21 cellular contexts compared by ENCODE assay signal in the genomic region with DNA sequence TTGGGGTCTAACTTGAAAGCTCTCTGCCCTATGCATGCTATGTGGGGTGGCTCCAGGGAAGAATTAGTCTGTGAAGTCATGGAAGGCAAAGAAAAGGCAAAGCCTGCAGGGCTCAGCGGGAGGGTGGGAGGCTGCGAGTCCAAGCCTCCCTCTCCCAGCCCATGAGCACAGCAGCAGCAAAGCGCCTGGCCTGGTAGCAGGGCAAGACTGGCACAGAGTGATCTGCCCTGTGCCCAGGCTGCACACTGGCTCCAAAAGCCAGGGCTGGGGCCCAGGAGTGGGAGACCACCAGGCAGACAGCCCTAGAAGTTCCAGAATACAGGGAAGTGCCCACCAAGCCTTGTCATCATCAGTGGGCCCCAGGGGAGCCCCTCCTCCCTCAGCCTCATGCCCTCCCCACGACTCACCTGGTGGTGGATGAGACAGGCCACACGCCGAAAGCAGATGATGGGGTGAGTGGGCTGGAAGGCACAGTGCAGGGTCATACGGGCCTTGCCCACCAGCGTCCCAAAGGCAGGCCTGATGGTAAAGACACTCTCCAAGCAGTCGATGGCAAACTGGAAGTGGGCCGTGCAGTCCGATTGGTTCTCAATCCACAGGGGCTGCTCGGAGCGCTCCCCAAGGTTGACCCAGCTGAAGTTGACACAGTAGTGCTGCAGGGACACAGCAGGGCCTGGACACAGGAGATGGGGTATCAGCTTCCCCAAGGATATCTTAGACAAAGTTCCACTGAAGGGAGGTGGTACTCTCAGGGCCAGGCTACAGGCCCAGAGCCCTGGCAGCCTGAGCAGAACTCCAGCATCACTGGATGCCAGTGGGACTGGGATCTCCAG. TPM values are rescaled to one million over a fixed set of nuclear protein-coding genes. Genes with fewer than 3 reads are reported as not detected.
A peak's percentile ranks its signal among the peaks of the same experiment; 100 is the strongest.
DNase-seq lines count a peak whose midpoint lies in the region; ATAC-seq, FAIRE-seq and TF ChIP-seq lines count a peak whose summit lies in the region.
"Had no signal": no experiment of that assay in that cellular context is flagged by ENCODE, and none has a peak within 500 bp of the region (broad histone marks: within the 10 kb centered on the region; RNA-seq: fewer than 3 reads in every experiment).

No MANE protein-coding gene starts in this region.

- no peak overlapping the region for H3K4me3 Mint-ChIP-seq in natural killer cell treated with Interleukin-12 subunit alpha and Interleukin-12 subunit beta and Interleukin-15 and Interleukin-18, amount 100 ng/mL, for 72 hours
- H3K4me3 Mint-ChIP-seq: activated CD4-positive, alpha-beta T cell treated with anti-CD3 and anti-CD28 coated beads, Interleukin-2, amount 10 ng/mL, durations not matched to agents 7 days and 5 days; activated naive CD4-positive, alpha-beta T cell treated with anti-CD3 and anti-CD28 coated beads, Interleukin-2, amount 50 U/mL, for 24 hours; activated T-cell treated with anti-CD3 and anti-CD28 coated beads, Interleukin-2, amount 50 U/mL, for 24 hours; CD4-positive, CD25-positive, alpha-beta regulatory T cell; endodermal cell had no signal

- DNase-seq in HepG2 (ENCODE audit: low spot score) (no peak), right lobe of liver (no peak), islet precursor cell (no peak), vagina (ENCODE audit: extremely low spot score in 2 of 2) (no peak), NCI-H526 (lab: John Stamatoyannopoulos, UW) (no peak)
- DNase-seq in natural killer cell treated with Interleukin-12 subunit alpha and Interleukin-12 subunit beta and Interleukin-15 and Interleukin-18, amount 100 ng/mL, for 72 hours (ENCODE audit: low spot score): no peak

- peaks cover 14% of the 10 kb centered on the region; the same call in 1 of the 2 replicates for H4K20me1 ChIP-seq in HepG2 (ENCODE audit: insufficient read depth, low read length)

- no peaks in the 10 kb centered on the region for H3K9me3 Mint-ChIP-seq in natural killer cell treated with Interleukin-12 subunit alpha and Interleukin-12 subunit beta and Interleukin-15 and Interleukin-18, amount 100 ng/mL, for 72 hours
- H3K9me3 Mint-ChIP-seq: activated CD4-positive, alpha-beta T cell treated with anti-CD3 and anti-CD28 coated beads, Interleukin-2, amount 10 ng/mL, durations not matched to agents 7 days and 5 days; activated naive CD4-positive, alpha-beta T cell treated with anti-CD3 and anti-CD28 coated beads, Interleukin-2, amount 50 U/mL, for 24 hours; activated T-cell treated with anti-CD3 and anti-CD28 coated beads, Interleukin-2, amount 50 U/mL, for 24 hours; CD4-positive, CD25-positive, alpha-beta regulatory T cell; endodermal cell; naive thymus-derived CD8-positive, alpha-beta T cell had no signal

- no peak overlapping the region for H3K9ac ChIP-seq in HepG2 (ENCODE audit: insufficient read depth, low read depth, low read length)

- TF ChIP-seq CTCF in HepG2 (CRISPR knock-in tag; IDR thresholded peaks at IDR 0.05): no peak
- no peak for TF ChIP-seq CTCF in right lobe of liver (IDR thresholded peaks at IDR 0.05)
- TF ChIP-seq CTCF in vagina (IDR thresholded peaks at IDR 0.05): no peak

- H3K4me1 Mint-ChIP-seq in natural killer cell treated with Interleukin-12 subunit alpha and Interleukin-12 subunit beta and Interleukin-15 and Interleukin-18, amount 100 ng/mL, for 72 hours (ENCODE audit: low read depth in 2 of 2): no peaks in the 10 kb centered on the region
- H3K4me1 Mint-ChIP-seq: activated CD4-positive, alpha-beta T cell treated with anti-CD3 and anti-CD28 coated beads, Interleukin-2, amount 10 ng/mL, durations not matched to agents 7 days and 5 days; activated naive CD4-positive, alpha-beta T cell treated with anti-CD3 and anti-CD28 coated beads, Interleukin-2, amount 50 U/mL, for 24 hours had no signal

- FAIRE-seq in HepG2 (lab: Jason Lieb, UNC): no peak

- TF ChIP-seq EP300 in HepG2 (IDR thresholded peaks at IDR 0.05; ENCODE audit: low read depth in 2 of 2, low read length in 2 of 2) (no peak), HepG2 (CRISPR knock-in tag; IDR thresholded peaks at IDR 0.05; ENCODE audit: borderline replicate concordance) (no peak)

- H3K9me3 ChIP-seq in HepG2 (ENCODE audit: low read length): no peaks in the 10 kb centered on the region
- H3K9me3 ChIP-seq in right lobe of liver: no peaks in the 10 kb centered on the region
- H3K9me3 ChIP-seq in vagina: no peaks in the 10 kb centered on the region
- H3K9me3 ChIP-seq: heart right ventricle, prostate gland, tibial nerve had no signal

- no peak overlapping the region for H3K27ac ChIP-seq in HepG2 (ENCODE audit: extremely low read length, insufficient read depth, low read length)
- H3K27ac ChIP-seq in right lobe of liver: no peak overlapping the region
- H3K27ac ChIP-seq in vagina: no peak overlapping the region
- H3K27ac ChIP-seq: heart right ventricle, prostate gland, tibial nerve had no signal

- no peak overlapping the region for H3K27ac Mint-ChIP-seq in natural killer cell treated with Interleukin-12 subunit alpha and Interleukin-12 subunit beta and Interleukin-15 and Interleukin-18, amount 100 ng/mL, for 72 hours
- H3K27ac Mint-ChIP-seq: activated CD4-positive, alpha-beta T cell treated with anti-CD3 and anti-CD28 coated beads, Interleukin-2, amount 10 ng/mL, durations not matched to agents 7 days and 5 days; activated naive CD4-positive, alpha-beta T cell treated with anti-CD3 and anti-CD28 coated beads, Interleukin-2, amount 50 U/mL, for 24 hours; activated T-cell treated with anti-CD3 and anti-CD28 coated beads, Interleukin-2, amount 50 U/mL, for 24 hours; CD4-positive, CD25-positive, alpha-beta regulatory T cell; endodermal cell; naive thymus-derived CD8-positive, alpha-beta T cell had no signal

- BruUV-seq in HepG2 (replicated peaks; lab: Mats Ljungman, UMichigan): no TSS peak

- POLR2A ChIA-PET in HepG2 (lab: Yijun Ruan, JAX): interaction anchor here (0.9 to 1.3 kb wide), 3 partner anchors 27 to 126 kb away, joined by 3 to 5 read pairs (median 3); no protein-coding TSS in a partner anchor

- CTCF ChIA-PET in HepG2 (lab: Yijun Ruan, JAX; ENCODE audit: low intra/inter-chr PET ratio, low total read pairs): interaction anchor here (0.7 to 3.2 kb wide), 7 partner anchors 27 to 126 kb away, joined by 3 to 48 read pairs (median 4); no protein-coding TSS in a partner anchor

- intact Hi-C loops in HepG2 (cut with micrococcal nuclease; ENCODE audit: unreplicated experiment): loop anchor here (1.0 to 2.0 kb wide), 3 partner anchors 26 to 126 kb away; no protein-coding TSS in a partner anchor
- intact Hi-C loops in right lobe of liver (cut with DNase I): loop anchor here in 1 of 2 donors (10.0 kb wide), 1 partner anchor 266 kb away; no protein-coding TSS in a partner anchor
- intact Hi-C loops in vagina (cut with DNase I): loop anchor here (10.0 kb wide), 1 partner anchor 126 kb away; no protein-coding TSS in a partner anchor

- no peak overlapping the region for H3K4me2 ChIP-seq in HepG2 (ENCODE audit: low read depth, low read length)

- no peaks in the 10 kb centered on the region for H3K36me3 Mint-ChIP-seq in natural killer cell treated with Interleukin-12 subunit alpha and Interleukin-12 subunit beta and Interleukin-15 and Interleukin-18, amount 100 ng/mL, for 72 hours
- H3K36me3 Mint-ChIP-seq: activated naive CD4-positive, alpha-beta T cell treated with anti-CD3 and anti-CD28 coated beads, Interleukin-2, amount 50 U/mL, for 24 hours; CD4-positive, CD25-positive, alpha-beta regulatory T cell; naive thymus-derived CD8-positive, alpha-beta T cell had no signal

- in situ Hi-C loops in HepG2 (cut with HindIII; ENCODE audit: extremely low pct_ligation_motif_present, low pct_unique_long_range_greater_than_20kb): no loop called here

- ATAC-seq in HepG2: peak; percentile 7; the same call in 2 of the 3 replicates
- no peak for ATAC-seq in right lobe of liver
- peak; percentile 22 for ATAC-seq in HG03354 (IDR thresholded peaks at IDR 0.05; ENCODE audit: poor library complexity, severe bottlenecking, unreplicated experiment)
- peak; percentile 8 to 15 for ATAC-seq in natural killer cell treated with Interleukin-12 subunit alpha and Interleukin-12 subunit beta and Interleukin-15 and Interleukin-18, amount 100 ng/mL, for 72 hours
- ATAC-seq in HG03439 (IDR thresholded peaks at IDR 0.05; ENCODE audit: unreplicated experiment): no peak

- H3K27me3 ChIP-seq in HepG2 (ENCODE audit: control insufficient read depth in 1 of 2, insufficient read depth in 2 of 2, low read length in 2 of 2) (peaks cover 18 to 88% of the 10 kb centered on the region in 2 experiments), right lobe of liver (no peaks in the 10 kb centered on the region), vagina (peaks cover 8% of the 10 kb centered on the region)

- TF ChIP-seq RAD21 in HepG2 (CRISPR knock-in tag; IDR thresholded peaks at IDR 0.05): no peak

- H3K36me3 ChIP-seq in HepG2 (replicated peaks in 1 of 2; ENCODE audit: control insufficient read depth in 1 of 2, insufficient read depth in 2 of 2, low read length in 2 of 2) (no peaks in the 10 kb centered on the region), right lobe of liver (no peaks in the 10 kb centered on the region), vagina (no peaks in the 10 kb centered on the region)
- H3K36me3 ChIP-seq: heart right ventricle, prostate gland, tibial nerve had no signal

- no peaks in the 10 kb centered on the region for H3K4me1 ChIP-seq in HepG2 (ENCODE audit: insufficient read depth, low read length)
- H3K4me1 ChIP-seq in right lobe of liver: no peaks in the 10 kb centered on the region
- no peaks in the 10 kb centered on the region for H3K4me1 ChIP-seq in vagina
- H3K4me1 ChIP-seq: heart right ventricle, prostate gland had no signal

- H2AFZ ChIP-seq in HepG2 (ENCODE audit: low read length): no peak overlapping the region

- H3K4me3 ChIP-seq in HepG2 (replicated peaks in 1 of 3; ENCODE audit: insufficient read depth in 1 of 3, low read depth in 2 of 3, low read length in 3 of 3) (no peak overlapping the region), right lobe of liver (no peak overlapping the region), vagina (no peak overlapping the region)
- H3K4me3 ChIP-seq: heart right ventricle, prostate gland, tibial nerve had no signal

- no peaks in the 10 kb centered on the region for H3K79me2 ChIP-seq in HepG2 (ENCODE audit: insufficient read depth, low read length)

- WGBS in HepG2 (ENCODE audit: low lambda C conversion rate): 31% methylated on average over 13 of the region's 13 CpGs
- 54% methylated on average over 7 of the region's 13 CpGs for WGBS in right lobe of liver (ENCODE audit: insufficient coverage, low coverage, low lambda C conversion rate, missing lambda C conversion rate)

- peaks cover 17 to 25% of the 10 kb centered on the region in 2 donors for H3K27me3 Mint-ChIP-seq in natural killer cell treated with Interleukin-12 subunit alpha and Interleukin-12 subunit beta and Interleukin-15 and Interleukin-18, amount 100 ng/mL, for 72 hours

- TF ChIP-seq POLR2A in HepG2 (IDR thresholded peaks at IDR 0.05; ENCODE audit: insufficient read depth in 1 of 2, low read depth in 2 of 2, low read length in 2 of 2) (no peak), right lobe of liver (IDR thresholded peaks at IDR 0.05) (no peak), vagina (IDR thresholded peaks at IDR 0.05) (no peak)

RNA-seq across cellular contexts. Expression of a gene that starts 12.1 kb away (rescaled TPM):
- total RNA-seq in HepG2 (2016; rRNA removed; fragmentation: Illumina TruSeq; extraction: Trizol) (not detected in 2 replicates), right lobe of liver (not detected), vagina (not detected)
- total RNA-seq in HepG2 (2016; cell fraction: cytosol; rRNA removed; fragmentation: Illumina TruSeq; extraction: Trizol; ENCODE audit: low read depth): not detected in 2 replicates
- not detected in 2 replicates for total RNA-seq in HepG2 (2016; cell fraction: insoluble cytoplasmic fraction; rRNA removed; fragmentation: Illumina TruSeq; extraction: Trizol)
- not detected in 2 replicates for total RNA-seq in HepG2 (2016; cell fraction: membrane; rRNA removed; fragmentation: Illumina TruSeq; extraction: Trizol)
- total RNA-seq in HepG2 (2016; cell fraction: nucleus; rRNA removed; fragmentation: Illumina TruSeq; extraction: Trizol): not detected in 2 replicates
- 0.03 and 0.05 TPM in 2 replicates for polyA plus RNA-seq in HepG2 (2011; rRNA removed)
- polyA plus RNA-seq in HepG2 (2011; cell fraction: cytosol; rRNA removed): 0.03 TPM in 2 replicates
- polyA plus RNA-seq in HepG2 (2011; cell fraction: nucleus; rRNA removed): 0.17 and 0.18 TPM in 2 replicates
- 0.09 TPM in 1 of 2 replicates, not detected in the other for polyA plus RNA-seq in HepG2 (2012)
- polyA plus RNA-seq in HepG2 (2016; cell fraction: cytosol; fragmentation: Illumina TruSeq; extraction: Trizol; ENCODE audit: low read depth): not detected in 2 replicates
- polyA plus RNA-seq in HepG2 (2016; cell fraction: insoluble cytoplasmic fraction; fragmentation: Illumina TruSeq; extraction: Trizol; ENCODE audit: low read depth): not detected in 2 replicates
- not detected in 2 replicates for polyA plus RNA-seq in HepG2 (2016; cell fraction: membrane; fragmentation: Illumina TruSeq; extraction: Trizol; ENCODE audit: low read depth)
- not detected in 2 replicates for polyA plus RNA-seq in HepG2 (2016; cell fraction: nucleus; fragmentation: Illumina TruSeq; extraction: Trizol; ENCODE audit: insufficient read depth, low read depth)
- polyA minus RNA-seq in HepG2 (2011; rRNA and poly(A)+ RNA removed; ENCODE audit: low replicate concordance): not detected in 2 replicates
- not detected in 2 replicates for polyA minus RNA-seq in HepG2 (2011; cell fraction: cytosol; rRNA and poly(A)+ RNA removed)
- not detected in 2 replicates for polyA minus RNA-seq in HepG2 (2011; cell fraction: nucleus; rRNA and poly(A)+ RNA removed)
- total RNA-seq in natural killer cell treated with Interleukin-12 subunit alpha and Interleukin-12 subunit beta and Interleukin-15 and Interleukin-18, amount 100 ng/mL, for 72 hours: not detected
- total RNA-seq: activated CD4-positive, alpha-beta T cell treated with anti-CD3 and anti-CD28 coated beads, Interleukin-2, amount 10 ng/mL, durations not matched to agents 7 days and 5 days; CD4-positive, CD25-positive, alpha-beta regulatory T cell; heart right ventricle; lung microvascular endothelial cell; M059J; naive thymus-derived CD8-positive, alpha-beta T cell; tibial nerve had no signal
- polyA plus RNA-seq: AG04450; CD4-positive, CD25-positive, alpha-beta regulatory T cell; heart right ventricle had no signal

RNA-seq across cellular contexts. Expression of a gene that starts 31.5 kb away (rescaled TPM):
- total RNA-seq in HepG2 (2016; rRNA removed; fragmentation: Illumina TruSeq; extraction: Trizol): 0.15 and 0.42 TPM in 2 replicates
- 0.20 TPM in 1 of 2 replicates, not detected in the other for total RNA-seq in HepG2 (2016; cell fraction: cytosol; rRNA removed; fragmentation: Illumina TruSeq; extraction: Trizol; ENCODE audit: low read depth)
- 0.31 and 0.39 TPM in 2 replicates for total RNA-seq in HepG2 (2016; cell fraction: insoluble cytoplasmic fraction; rRNA removed; fragmentation: Illumina TruSeq; extraction: Trizol)
- total RNA-seq in HepG2 (2016; cell fraction: membrane; rRNA removed; fragmentation: Illumina TruSeq; extraction: Trizol): 0.28 and 0.31 TPM in 2 replicates
- total RNA-seq in HepG2 (2016; cell fraction: nucleus; rRNA removed; fragmentation: Illumina TruSeq; extraction: Trizol): 0.63 and 0.90 TPM in 2 replicates
- polyA plus RNA-seq in HepG2 (2011; rRNA removed): 0.10 TPM in 1 of 2 replicates, not detected in the other
- polyA plus RNA-seq in HepG2 (2011; cell fraction: cytosol; rRNA removed): 0.09 TPM in 2 replicates
- 0.16 and 0.37 TPM in 2 replicates for polyA plus RNA-seq in HepG2 (2011; cell fraction: nucleus; rRNA removed)
- polyA plus RNA-seq in HepG2 (2012): 0.08 and 0.12 TPM in 2 replicates
- polyA plus RNA-seq in HepG2 (2016; cell fraction: cytosol; fragmentation: Illumina TruSeq; extraction: Trizol; ENCODE audit: low read depth): 0.11 and 0.16 TPM in 2 replicates
- polyA plus RNA-seq in HepG2 (2016; cell fraction: insoluble cytoplasmic fraction; fragmentation: Illumina TruSeq; extraction: Trizol; ENCODE audit: low read depth): 0.30 and 0.58 TPM in 2 replicates
- 0.41 and 0.43 TPM in 2 replicates for polyA plus RNA-seq in HepG2 (2016; cell fraction: membrane; fragmentation: Illumina TruSeq; extraction: Trizol; ENCODE audit: low read depth)
- polyA plus RNA-seq in HepG2 (2016; cell fraction: nucleus; fragmentation: Illumina TruSeq; extraction: Trizol; ENCODE audit: insufficient read depth, low read depth): 0.81 and 1.1 TPM in 2 replicates
- polyA minus RNA-seq in HepG2 (2011; rRNA and poly(A)+ RNA removed; ENCODE audit: low replicate concordance): 0.26 TPM in 1 of 2 replicates, not detected in the other
- not detected in 2 replicates for polyA minus RNA-seq in HepG2 (2011; cell fraction: cytosol; rRNA and poly(A)+ RNA removed)
- polyA minus RNA-seq in HepG2 (2011; cell fraction: nucleus; rRNA and poly(A)+ RNA removed): 0.26 and 0.50 TPM in 2 replicates
- total RNA-seq in right lobe of liver: 1 to 10 TPM in 3 of 6 experiments, under 1 TPM in 3; 0.42 to 3.9 (median 1.1) TPM
- under 1 TPM in 1 of 2 donors, not detected in 1; 0.28 TPM for total RNA-seq in natural killer cell treated with Interleukin-12 subunit alpha and Interleukin-12 subunit beta and Interleukin-15 and Interleukin-18, amount 100 ng/mL, for 72 hours
- not detected for total RNA-seq in vagina
- total RNA-seq: activated CD4-positive, alpha-beta T cell treated with anti-CD3 and anti-CD28 coated beads, Interleukin-2, amount 10 ng/mL, durations not matched to agents 7 days and 5 days; CD4-positive, CD25-positive, alpha-beta regulatory T cell; lung microvascular endothelial cell; M059J; naive thymus-derived CD8-positive, alpha-beta T cell; RPMI7951 had no signal
- polyA plus RNA-seq: AG04450; CD4-positive, CD25-positive, alpha-beta regulatory T cell; naive thymus-derived CD8-positive, alpha-beta T cell had no signal

RNA-seq across cellular contexts. Expression of a gene that starts 36.0 kb away (rescaled TPM):
- total RNA-seq in HepG2 (2016; rRNA removed; fragmentation: Illumina TruSeq; extraction: Trizol) (not detected in 2 replicates), right lobe of liver (not detected), vagina (not detected)
- not detected in 2 replicates for total RNA-seq in HepG2 (2016; cell fraction: cytosol; rRNA removed; fragmentation: Illumina TruSeq; extraction: Trizol; ENCODE audit: low read depth)
- not detected in 2 replicates for total RNA-seq in HepG2 (2016; cell fraction: insoluble cytoplasmic fraction; rRNA removed; fragmentation: Illumina TruSeq; extraction: Trizol)
- total RNA-seq in HepG2 (2016; cell fraction: membrane; rRNA removed; fragmentation: Illumina TruSeq; extraction: Trizol): not detected in 2 replicates
- total RNA-seq in HepG2 (2016; cell fraction: nucleus; rRNA removed; fragmentation: Illumina TruSeq; extraction: Trizol): not detected in 2 replicates
- polyA plus RNA-seq in HepG2 (2011; rRNA removed): not detected in 2 replicates
- polyA plus RNA-seq in HepG2 (2011; cell fraction: cytosol; rRNA removed): not detected in 2 replicates
- not detected in 2 replicates for polyA plus RNA-seq in HepG2 (2011; cell fraction: nucleus; rRNA removed)
- not detected in 2 replicates for polyA plus RNA-seq in HepG2 (2012)
- not detected in 2 replicates for polyA plus RNA-seq in HepG2 (2016; cell fraction: cytosol; fragmentation: Illumina TruSeq; extraction: Trizol; ENCODE audit: low read depth)
- polyA plus RNA-seq in HepG2 (2016; cell fraction: insoluble cytoplasmic fraction; fragmentation: Illumina TruSeq; extraction: Trizol; ENCODE audit: low read depth): not detected in 2 replicates
- polyA plus RNA-seq in HepG2 (2016; cell fraction: membrane; fragmentation: Illumina TruSeq; extraction: Trizol; ENCODE audit: low read depth): not detected in 2 replicates
- polyA plus RNA-seq in HepG2 (2016; cell fraction: nucleus; fragmentation: Illumina TruSeq; extraction: Trizol; ENCODE audit: insufficient read depth, low read depth): not detected in 2 replicates
- not detected in 2 replicates for polyA minus RNA-seq in HepG2 (2011; rRNA and poly(A)+ RNA removed; ENCODE audit: low replicate concordance)
- not detected in 2 replicates for polyA minus RNA-seq in HepG2 (2011; cell fraction: cytosol; rRNA and poly(A)+ RNA removed)
- not detected in 2 replicates for polyA minus RNA-seq in HepG2 (2011; cell fraction: nucleus; rRNA and poly(A)+ RNA removed)
- not detected for total RNA-seq in natural killer cell treated with Interleukin-12 subunit alpha and Interleukin-12 subunit beta and Interleukin-15 and Interleukin-18, amount 100 ng/mL, for 72 hours
- total RNA-seq: activated CD4-positive, alpha-beta T cell treated with anti-CD3 and anti-CD28 coated beads, Interleukin-2, amount 10 ng/mL, durations not matched to agents 7 days and 5 days; CD4-positive, CD25-positive, alpha-beta regulatory T cell; heart right ventricle; lung microvascular endothelial cell; naive thymus-derived CD8-positive, alpha-beta T cell; RPMI7951; tibial nerve had no signal
- polyA plus RNA-seq: CD4-positive, CD25-positive, alpha-beta regulatory T cell; heart right ventricle; naive thymus-derived CD8-positive, alpha-beta T cell had no signal

RNA-seq across cellular contexts. Expression of a gene that starts 44.2 kb away (rescaled TPM):
- total RNA-seq in HepG2 (2016; rRNA removed; fragmentation: Illumina TruSeq; extraction: Trizol): not detected in 2 replicates
- not detected in 2 replicates for total RNA-seq in HepG2 (2016; cell fraction: cytosol; rRNA removed; fragmentation: Illumina TruSeq; extraction: Trizol; ENCODE audit: low read depth)
- total RNA-seq in HepG2 (2016; cell fraction: insoluble cytoplasmic fraction; rRNA removed; fragmentation: Illumina TruSeq; extraction: Trizol): not detected in 2 replicates
- total RNA-seq in HepG2 (2016; cell fraction: membrane; rRNA removed; fragmentation: Illumina TruSeq; extraction: Trizol): not detected in 2 replicates
- total RNA-seq in HepG2 (2016; cell fraction: nucleus; rRNA removed; fragmentation: Illumina TruSeq; extraction: Trizol): not detected in 2 replicates
- polyA plus RNA-seq in HepG2 (2011; rRNA removed): not detected in 2 replicates
- not detected in 2 replicates for polyA plus RNA-seq in HepG2 (2011; cell fraction: cytosol; rRNA removed)
- polyA plus RNA-seq in HepG2 (2011; cell fraction: nucleus; rRNA removed): not detected in 2 replicates
- polyA plus RNA-seq in HepG2 (2012): not detected in 2 replicates
- not detected in 2 replicates for polyA plus RNA-seq in HepG2 (2016; cell fraction: cytosol; fragmentation: Illumina TruSeq; extraction: Trizol; ENCODE audit: low read depth)
- polyA plus RNA-seq in HepG2 (2016; cell fraction: insoluble cytoplasmic fraction; fragmentation: Illumina TruSeq; extraction: Trizol; ENCODE audit: low read depth): not detected in 2 replicates
- polyA plus RNA-seq in HepG2 (2016; cell fraction: membrane; fragmentation: Illumina TruSeq; extraction: Trizol; ENCODE audit: low read depth): not detected in 2 replicates
- polyA plus RNA-seq in HepG2 (2016; cell fraction: nucleus; fragmentation: Illumina TruSeq; extraction: Trizol; ENCODE audit: insufficient read depth, low read depth): not detected in 2 replicates
- not detected in 2 replicates for polyA minus RNA-seq in HepG2 (2011; rRNA and poly(A)+ RNA removed; ENCODE audit: low replicate concordance)
- not detected in 2 replicates for polyA minus RNA-seq in HepG2 (2011; cell fraction: cytosol; rRNA and poly(A)+ RNA removed)
- polyA minus RNA-seq in HepG2 (2011; cell fraction: nucleus; rRNA and poly(A)+ RNA removed): not detected in 2 replicates
- not detected for total RNA-seq in right lobe of liver
- not detected for total RNA-seq in natural killer cell treated with Interleukin-12 subunit alpha and Interleukin-12 subunit beta and Interleukin-15 and Interleukin-18, amount 100 ng/mL, for 72 hours
- not detected for total RNA-seq in vagina
- total RNA-seq: activated CD4-positive, alpha-beta T cell treated with anti-CD3 and anti-CD28 coated beads, Interleukin-2, amount 10 ng/mL, durations not matched to agents 7 days and 5 days; CD4-positive, CD25-positive, alpha-beta regulatory T cell; endodermal cell; heart right ventricle; lung microvascular endothelial cell; M059J; naive thymus-derived CD8-positive, alpha-beta T cell; RPMI7951; tibial nerve had no signal
- polyA plus RNA-seq: AG04450; CD4-positive, CD25-positive, alpha-beta regulatory T cell; heart right ventricle; naive thymus-derived CD8-positive, alpha-beta T cell had no signal

Comparison
In these comparisons a context has a peak if more than half of its experiments do, and no peak if none do; other contexts are left out.
1. ATAC-seq: peak in HepG2 (single experiment), HG03354 (single experiment) and natural killer cell treated with Interleukin-12 subunit alpha and Interleukin-12 subunit beta and Interleukin-15 and Interleukin-18, amount 100 ng/mL, for 72 hours (2 of 2); none in right lobe of liver (0 of 4) and HG03439 (single experiment).